Comparison of ENCODE assay signal across 1 cellular context in genomic region chr11:70435765-70436500, GRCh38.
TF ChIP-seq lines count a peak whose summit lies in the region.

No MANE protein-coding gene starts in this region.

TF ChIP-seq in HepG2, 621 proteins besides CTCF, POLR2A, EP300 and RAD21:
- no peak for TF ChIP-seq BATF2 (CRISPR knock-in tag; IDR thresholded peaks at IDR 0.05)
- peak; percentile 59 for TF ChIP-seq AGO2 (optimal IDR thresholded peaks at IDR 0.05; ENCODE audit: low read depth, low read length)
